In genomic region chr20:652611-653109, GRCh38 we compare ENCODE assay signal across 1 cellular context.
TF ChIP-seq lines count a peak whose summit lies in the region.

No MANE protein-coding gene starts in this region.

TF ChIP-seq in K562, 482 proteins besides CTCF, POLR2A, EP300 and RAD21 (continued from another document and continues in another):
- TF ChIP-seq MGA (IDR thresholded peaks at IDR 0.05) (0 out of 2 replicates have a peak, but pooled peaks have one; percentile 8), GTF3C2 (IDR thresholded peaks at IDR 0.05; ENCODE audit: borderline replicate concordance, extremely low read depth, insufficient read length) (no peak), MAFK (IDR thresholded peaks at IDR 0.05; ENCODE audit: low read length) (no peak), FOXA3 (CRISPR knock-in tag; conservative IDR thresholded peaks at IDR 0.05 in 1 of 2, IDR thresholded peaks at IDR 0.05 in 1 of 2) (no peak), DNMT1 (IDR thresholded peaks at IDR 0.05) (no peak), ZNF695 (CRISPR knock-in tag; IDR thresholded peaks at IDR 0.05) (no peak), SIN3B (IDR thresholded peaks at IDR 0.05; ENCODE audit: low read depth) (no peak), NFYB (IDR thresholded peaks at IDR 0.05; ENCODE audit: extremely low read depth, insufficient read length) (no peak), ZFX (CRISPR knock-in tag; IDR thresholded peaks at IDR 0.05) (peak; percentile 58; the same call in 1 of the 2 replicates), ZNF3 (CRISPR knock-in tag; IDR thresholded peaks at IDR 0.05) (no peak), SAP30 (IDR thresholded peaks at IDR 0.05; ENCODE audit: borderline replicate concordance, insufficient read depth, low read depth, low read length, poor library complexity, severe bottlenecking) (no peak), IRF2 (CRISPR knock-in tag; IDR thresholded peaks at IDR 0.05) (no peak), TBL1XR1 (IDR thresholded peaks at IDR 0.05; ENCODE audit: low read length in 2 of 2) (no peak), RFX1 (IDR thresholded peaks at IDR 0.05) (no peak), FOXP1 (CRISPR knock-in tag; IDR thresholded peaks at IDR 0.05) (peak; percentile 47; the same call in 1 of the 2 replicates), OTX1 (CRISPR knock-in tag; IDR thresholded peaks at IDR 0.05) (no peak), ETS2 (tag; IDR thresholded peaks at IDR 0.05; ENCODE audit: borderline replicate concordance, poor library complexity, severe bottlenecking) (no peak), DMBX1 (CRISPR knock-in tag; IDR thresholded peaks at IDR 0.05; ENCODE audit: borderline replicate concordance) (no peak), TAF7 (tag; IDR thresholded peaks at IDR 0.05) (no peak), E2F4 (CRISPR knock-in tag; IDR thresholded peaks at IDR 0.05; ENCODE audit: low read depth) (no peak), SRF (CRISPR knock-in tag; IDR thresholded peaks at IDR 0.05) (no peak), ZNF232 (CRISPR knock-in tag; IDR thresholded peaks at IDR 0.05) (no peak), PTTG1 (tag; IDR thresholded peaks at IDR 0.05; ENCODE audit: low read depth) (no peak), ZFP91 (CRISPR knock-in tag; IDR thresholded peaks at IDR 0.05) (no peak), E2F1 (CRISPR knock-in tag; IDR thresholded peaks at IDR 0.05) (no peak), TAF1 (IDR thresholded peaks at IDR 0.05; ENCODE audit: control insufficient read depth, extremely low read depth, insufficient read depth, low read length, severe bottlenecking) (peak; percentile 11), MYNN (IDR thresholded peaks at IDR 0.05) (no peak), MYNN (CRISPR knock-in tag; IDR thresholded peaks at IDR 0.05) (no peak), FIP1L1 (IDR thresholded peaks at IDR 0.05; ENCODE audit: low read depth, low read length, poor library complexity, severe bottlenecking) (no peak), NCOA2 (IDR thresholded peaks at IDR 0.05; ENCODE audit: partially characterized antibody in 2 of 2) (no peak), ILF3 (IDR thresholded peaks at IDR 0.05; ENCODE audit: borderline replicate concordance) (no peak), CBX3 (IDR thresholded peaks at IDR 0.05; ENCODE audit: borderline replicate concordance in 1 of 2, low read length in 2 of 2) (0 out of 3 replicates have a peak, but pooled peaks of 1 of the 2 experiments have one; percentile 46), SMARCA5 (IDR thresholded peaks at IDR 0.05) (peak; percentile 94), TCF7L2 (IDR thresholded peaks at IDR 0.05; ENCODE audit: low read depth, low read length) (no peak), SREBF2 (CRISPR knock-in tag; IDR thresholded peaks at IDR 0.05) (no peak), ARID4B (CRISPR knock-in tag; IDR thresholded peaks at IDR 0.05) (peak; percentile 44), LARP7 (IDR thresholded peaks at IDR 0.05) (no peak), ZNF644 (tag; IDR thresholded peaks at IDR 0.05; ENCODE audit: low read depth) (no peak), TRIM24 (IDR thresholded peaks at IDR 0.05) (no peak)
